In the genomic region with DNA sequence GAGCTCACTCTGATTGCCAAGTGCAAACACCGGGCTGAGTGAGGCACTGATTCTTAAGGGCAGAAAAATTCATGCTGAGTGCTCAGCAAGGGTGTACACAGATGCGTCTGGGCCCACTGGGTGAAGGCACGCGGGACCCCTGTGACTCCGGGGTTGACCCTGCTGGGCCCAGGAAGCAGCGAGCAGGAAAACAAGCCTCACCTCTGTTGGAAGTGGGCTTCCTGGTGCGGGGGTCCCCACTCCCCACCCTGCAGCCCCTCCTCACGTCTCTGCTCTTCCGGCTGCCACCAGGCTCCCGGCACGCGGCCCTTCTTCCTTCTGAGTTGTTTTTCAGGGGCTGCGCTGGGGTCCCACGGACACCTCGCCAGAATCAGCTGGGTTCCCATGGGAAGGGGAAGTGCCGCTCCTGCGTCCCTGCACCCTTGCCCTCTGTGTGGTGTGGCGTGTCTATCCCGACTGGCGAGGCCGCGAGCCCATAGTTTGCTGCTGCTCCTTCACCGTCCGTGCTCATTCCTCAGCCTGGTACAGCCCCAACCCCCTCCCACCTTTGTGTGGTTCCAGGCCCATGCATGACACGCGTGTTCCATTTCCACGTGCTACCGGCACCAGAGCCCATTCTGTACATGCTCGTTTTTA, we compare ENCODE assay signal across 15 cellular contexts.
DNase-seq lines count a peak whose midpoint lies in the region; ATAC-seq, FAIRE-seq and TF ChIP-seq lines count a peak whose summit lies in the region.
"Had no signal": no experiment of that assay in that cellular context is flagged by ENCODE, and none has a peak within 500 bp of the region (broad histone marks: within the 10 kb centered on the region; RNA-seq: fewer than 3 reads in every experiment).

No MANE protein-coding gene starts in this region.

- TF ChIP-seq CTCF in BE2C (IDR thresholded peaks at IDR 0.05; ENCODE audit: low read depth, low read length) (no peak), H9 (conservative IDR thresholded peaks at IDR 0.05) (no peak), H1 (IDR thresholded peaks at IDR 0.05; ENCODE audit: control extremely low read depth in 1 of 3, insufficient read depth in 1 of 3, low read depth in 1 of 3, low read length in 3 of 3) (no peak), neural progenitor cell (IDR thresholded peaks at IDR 0.05) (no peak)

- H4K91ac ChIP-seq in H9 (ENCODE audit: insufficient read length, low read depth, low read length) (no peak overlapping the region), H1 (replicated peaks; ENCODE audit: insufficient read length, low read length) (no peak overlapping the region)

- H2BK15ac ChIP-seq in H9 (ENCODE audit: low read depth, low read length), result no peak overlapping the region
- H2BK15ac ChIP-seq in H1 (ENCODE audit: low read length), result no peak overlapping the region

- H3K79me1 ChIP-seq in H9 (ENCODE audit: insufficient read depth, low read depth, low read length, poor library complexity, severe bottlenecking) (no peaks in the 10 kb centered on the region), H1 (ENCODE audit: low read depth, low read length) (no peaks in the 10 kb centered on the region)

- no peaks in the 10 kb centered on the region for H3K36me3 Mint-ChIP-seq in H9 (ENCODE audit: insufficient read depth in 1 of 3, low read depth in 3 of 3)
- no peaks in the 10 kb centered on the region for H3K36me3 Mint-ChIP-seq in neural progenitor cell
- H3K36me3 Mint-ChIP-seq: immature natural killer cell had no signal

- DNase-seq in BE2C, result peak; percentile 6
- peak; percentile 18 for DNase-seq in H9
- no peak for DNase-seq in H1 (ENCODE audit: low read depth in 1 of 2, low spot score in 2 of 2)
- no peak for DNase-seq in neural progenitor cell (ENCODE audit: low spot score)
- DNase-seq in NCI-H1417 treated with DMSO at 0.1 percent for 48 hours (lab: John Stamatoyannopoulos, UW), result no peak
- DNase-seq in GM12892 (ENCODE audit: insufficient read length), result no peak
- DNase-seq: activated B cell treated with CpG ODN at 0.5 μM for 24 hours; immature natural killer cell; NCI-H1930; NCI-H446; retina; stimulated activated naive CD8-positive, alpha-beta T cell treated with anti-CD3 and anti-CD28 coated beads, Interleukin-15, amount 100 ng/mL, for 72 hours had no signal

- TF ChIP-seq POLR2A in H1 (IDR thresholded peaks at IDR 0.05; ENCODE audit: control extremely low read depth in 1 of 2, low read depth in 2 of 2, low read length in 2 of 2) (no peak), GM12892 (IDR thresholded peaks at IDR 0.05; ENCODE audit: low read depth, low read length) (no peak)

- H3K4me3 ChIP-seq in BE2C (ENCODE audit: low read depth, low read length) (no peak overlapping the region), H1 (ENCODE audit: extremely low read depth in 1 of 4, insufficient read depth in 2 of 4, low read depth in 3 of 4, low read length in 4 of 4) (no peak overlapping the region), neural progenitor cell (no peak overlapping the region)
- H3K4me3 ChIP-seq: breast epithelium had no signal

- H3K27ac Mint-ChIP-seq in H9, result peak overlapping the region in 1 of 3 experiments; percentile 89; a peak in 1 of 7 replicates
- H3K27ac Mint-ChIP-seq in neural progenitor cell, result no peak overlapping the region
- H3K27ac Mint-ChIP-seq: activated B cell treated with CpG ODN at 0.5 μM for 24 hours; immature natural killer cell; stimulated activated naive CD8-positive, alpha-beta T cell treated with anti-CD3 and anti-CD28 coated beads, Interleukin-15, amount 100 ng/mL, for 72 hours had no signal

- H3K4me2 ChIP-seq in H9 (ENCODE audit: insufficient read depth, insufficient read length, low read length), result no peak overlapping the region
- H3K4me2 ChIP-seq in H1 (ENCODE audit: insufficient read depth in 1 of 2, low read depth in 2 of 2, low read length in 2 of 2), result no peak overlapping the region
- H3K4me2 ChIP-seq in neural progenitor cell, result no peak overlapping the region

- H2BK120ac ChIP-seq in H9 (ENCODE audit: low read depth, low read length, poor library complexity, severe bottlenecking), result no peak overlapping the region
- no peak overlapping the region for H2BK120ac ChIP-seq in H1 (replicated peaks; ENCODE audit: low read depth, low read length)

- H3K9me3 Mint-ChIP-seq in H9 (no peaks in the 10 kb centered on the region), neural progenitor cell (no peaks in the 10 kb centered on the region)
- H3K9me3 Mint-ChIP-seq: activated B cell treated with CpG ODN at 0.5 μM for 24 hours; immature natural killer cell; stimulated activated naive CD8-positive, alpha-beta T cell treated with anti-CD3 and anti-CD28 coated beads, Interleukin-15, amount 100 ng/mL, for 72 hours had no signal

- no peak for FAIRE-seq in H1 (lab: Jason Lieb, UNC)
- FAIRE-seq in GM12892 (lab: Jason Lieb, UNC), result no peak

- POLR2A ChIA-PET in H1 (lab: Charles Lee; ENCODE audit: partially characterized antibody), result no interaction called here

- H3K23me2 ChIP-seq in H9 (ENCODE audit: insufficient read length, low read depth, low read length, poor library complexity, severe bottlenecking), result no peaks in the 10 kb centered on the region
- no peaks in the 10 kb centered on the region for H3K23me2 ChIP-seq in H1 (ENCODE audit: low read depth, low read length)

- H4K20me1 ChIP-seq in H9 (ENCODE audit: control insufficient read depth, insufficient read depth, insufficient read length), result no peaks in the 10 kb centered on the region
- H4K20me1 ChIP-seq in H1 (replicated peaks in 1 of 2; ENCODE audit: control insufficient read depth in 1 of 2, insufficient read depth in 2 of 2, low read length in 2 of 2), result no peaks in the 10 kb centered on the region
- H4K20me1 ChIP-seq in neural progenitor cell (ENCODE audit: low read depth), result peaks cover 18% of the 10 kb centered on the region

- H2BK20ac ChIP-seq in H9 (ENCODE audit: low read depth, low read length, poor library complexity, severe bottlenecking) (no peak overlapping the region), H1 (ENCODE audit: low read length) (no peak overlapping the region)

- H3K9ac ChIP-seq in H9 (ENCODE audit: extremely low read depth, insufficient read length, low read length), result no peak overlapping the region
- H3K9ac ChIP-seq in H1 (replicated peaks in 1 of 4; ENCODE audit: extremely low read depth in 1 of 4, low read depth in 3 of 4, low read length in 3 of 4), result no peak overlapping the region
- no peak overlapping the region for H3K9ac ChIP-seq in neural progenitor cell

- H3K79me2 ChIP-seq in H9 (ENCODE audit: insufficient read depth, low read length), result no peaks in the 10 kb centered on the region
- H3K79me2 ChIP-seq in H1 (ENCODE audit: control insufficient read depth in 1 of 2, insufficient read depth in 2 of 2, low read length in 2 of 2), result no peaks in the 10 kb centered on the region
- H3K79me2 ChIP-seq in neural progenitor cell (ENCODE audit: low read depth), result no peaks in the 10 kb centered on the region

- WGBS in H9 (ENCODE audit: extremely low coverage, insufficient read length, low lambda C conversion rate), result no CpG with 5 or more reads among the region's 29 CpGs
- 86% methylated on average over 27 of the region's 29 CpGs; no CpG with 5 or more reads in 1 of the 2 experiments for WGBS in H1 (ENCODE audit: extremely low coverage in 1 of 2, insufficient coverage in 1 of 2, insufficient read length in 1 of 2, insufficient replicate concordance in 2 of 2, low coverage in 1 of 2, low lambda C conversion rate in 2 of 2, missing lambda C conversion rate in 1 of 2), 2 experiments

- H4K8ac ChIP-seq in H9 (replicated peaks; ENCODE audit: insufficient read length, low read depth, low read length), result no peak overlapping the region
- H4K8ac ChIP-seq in H1 (ENCODE audit: extremely low read depth, insufficient read depth, low read length), result no peak overlapping the region

- CTCF ChIA-PET in H1 (lab: Charles Lee; ENCODE audit: partially characterized antibody), result interaction anchor here (0.8 to 0.9 kb wide), 2 partner anchors 85 to 93 kb away, joined by 3 to 4 read pairs; no protein-coding TSS in a partner anchor

- H2BK5ac ChIP-seq in H9 (ENCODE audit: insufficient read length, low read length), result no peak overlapping the region
- H2BK5ac ChIP-seq in H1 (ENCODE audit: low read depth, low read length), result no peak overlapping the region

- no peak overlapping the region for H3K14ac ChIP-seq in H9 (ENCODE audit: insufficient read depth, low read length)
- no peak overlapping the region for H3K14ac ChIP-seq in H1 (ENCODE audit: insufficient read length)

- H3T11ph ChIP-seq in H9 (ENCODE audit: low read length), result no peak overlapping the region

- H3K4me3 Mint-ChIP-seq in H9, result no peak overlapping the region
- H3K4me3 Mint-ChIP-seq in neural progenitor cell, result peak overlapping the region; percentile 13
- H3K4me3 Mint-ChIP-seq: activated B cell treated with CpG ODN at 0.5 μM for 24 hours; immature natural killer cell; stimulated activated naive CD8-positive, alpha-beta T cell treated with anti-CD3 and anti-CD28 coated beads, Interleukin-15, amount 100 ng/mL, for 72 hours had no signal

- H3K27me3 ChIP-seq in BE2C (peaks cover 91% of the 10 kb centered on the region), H9 (ENCODE audit: insufficient read depth, low read length) (no peaks in the 10 kb centered on the region), H1 (replicated peaks in 1 of 4; ENCODE audit: control insufficient read depth in 3 of 4, extremely low read depth in 1 of 4, insufficient read depth in 3 of 4, low read length in 3 of 4) (no peaks in the 10 kb centered on the region), neural progenitor cell (peaks cover 11% of the 10 kb centered on the region)

- TF ChIP-seq EP300 in H1 (IDR thresholded peaks at IDR 0.05; ENCODE audit: borderline replicate concordance in 1 of 2, low read depth in 2 of 2, low read length in 2 of 2), result no peak

- H3K4me1 ChIP-seq in BE2C (no peaks in the 10 kb centered on the region), H9 (ENCODE audit: insufficient read depth, low read length) (no peaks in the 10 kb centered on the region), H1 (replicated peaks in 1 of 4; ENCODE audit: control insufficient read depth in 3 of 4, insufficient read depth in 4 of 4, low read length in 3 of 4) (no peaks in the 10 kb centered on the region; a peak in 1 of 7 replicates), neural progenitor cell (no peaks in the 10 kb centered on the region)
- H3K4me1 ChIP-seq: breast epithelium had no signal

- H3K23ac ChIP-seq in H9 (ENCODE audit: insufficient read length, low read depth, low read length) (no peak overlapping the region), H1 (ENCODE audit: insufficient read length) (no peak overlapping the region)

- H3K4me1 Mint-ChIP-seq in H9 (peaks cover 2 to 3% of the 10 kb centered on the region in 2 experiments; a peak in 3 of 4 replicates), neural progenitor cell (no peaks in the 10 kb centered on the region)
- H3K4me1 Mint-ChIP-seq: activated B cell treated with CpG ODN at 0.5 μM for 24 hours, immature natural killer cell had no signal

- H3K18ac ChIP-seq in H9 (ENCODE audit: insufficient read length, low read depth, low read length) (no peak overlapping the region), H1 (ENCODE audit: extremely low read depth, low read length) (no peak overlapping the region)

- H3K9me3 ChIP-seq in BE2C (no peaks in the 10 kb centered on the region), H9 (ENCODE audit: control insufficient read depth, low read depth, low read length) (no peaks in the 10 kb centered on the region), H1 (ENCODE audit: insufficient read depth in 2 of 2, low read depth in 1 of 2, low read length in 1 of 2) (no peaks in the 10 kb centered on the region), neural progenitor cell (ENCODE audit: low read depth) (no peaks in the 10 kb centered on the region)
- H3K9me3 ChIP-seq: breast epithelium, Caco-2 had no signal

- H4K5ac ChIP-seq in H9 (ENCODE audit: insufficient read length, low read depth, low read length) (no peak overlapping the region), H1 (ENCODE audit: insufficient read length, low read depth, low read length) (no peak overlapping the region)

- ATAC-seq in GM18873 (IDR thresholded peaks at IDR 0.05; ENCODE audit: low FRiP score, unreplicated experiment), result no peak
- ATAC-seq: stimulated activated naive CD8-positive, alpha-beta T cell treated with anti-CD3 and anti-CD28 coated beads, Interleukin-15, amount 100 ng/mL, for 72 hours had no signal

- H3K56ac ChIP-seq in H9 (ENCODE audit: insufficient read length, low read depth, low read length) (no peak overlapping the region), H1 (replicated peaks; ENCODE audit: insufficient read length, low read depth, low read length) (no peak overlapping the region)

- H3F3A ChIP-seq in neural progenitor cell (ENCODE audit: low read depth), result no peaks in the 10 kb centered on the region

- H2AK5ac ChIP-seq in H9 (ENCODE audit: insufficient read length, low read length) (no peak overlapping the region), H1 (ENCODE audit: low read depth, low read length) (no peak overlapping the region)

- no peak overlapping the region for H3K27ac ChIP-seq in H9 (ENCODE audit: insufficient read length, low read depth, low read length)
- no peak overlapping the region for H3K27ac ChIP-seq in H1 (ENCODE audit: low read depth, low read length)
- H3K27ac ChIP-seq in neural progenitor cell, result no peak overlapping the region
- H3K27ac ChIP-seq: breast epithelium had no signal

- H2AFZ ChIP-seq in H9 (ENCODE audit: low read length), result no peak overlapping the region
- no peak overlapping the region for H2AFZ ChIP-seq in H1 (ENCODE audit: low read length)
- no peak overlapping the region for H2AFZ ChIP-seq in neural progenitor cell (replicated peaks)

- H3K27me3 Mint-ChIP-seq in H9 (ENCODE audit: low read depth) (peaks cover 7% of the 10 kb centered on the region), neural progenitor cell (ENCODE audit: insufficient read depth, low read depth) (peaks cover 16% of the 10 kb centered on the region)

- TF ChIP-seq RAD21 in H1 (IDR thresholded peaks at IDR 0.05 in 1 of 2, conservative IDR thresholded peaks at IDR 0.05 in 1 of 2; ENCODE audit: low read depth in 2 of 2, low read length in 2 of 2), result no peak

- H3K36me3 ChIP-seq in BE2C (no peaks in the 10 kb centered on the region), H1 (ENCODE audit: control insufficient read depth in 2 of 4, insufficient read depth in 4 of 4, low read length in 3 of 4) (no peaks in the 10 kb centered on the region), neural progenitor cell (no peaks in the 10 kb centered on the region)
- H3K36me3 ChIP-seq: breast epithelium had no signal

- no peak overlapping the region for H2BK12ac ChIP-seq in H9 (ENCODE audit: insufficient read length, low read depth, low read length)
- H2BK12ac ChIP-seq in H1 (ENCODE audit: low read depth, low read length), result 0 out of 2 replicates have a peak overlapping the region, but pooled peaks have one; percentile 27

- H3K4ac ChIP-seq in H9 (ENCODE audit: low read depth, low read length) (no peak overlapping the region), H1 (replicated peaks; ENCODE audit: insufficient read length, low read depth, low read length) (no peak overlapping the region)

Comparison
In these comparisons a context has a peak if more than half of its experiments do, and no peak if none do; other contexts are left out.
1. DNase-seq: peak in BE2C (single experiment) and H9 (single experiment); none in H1 (0 of 2), neural progenitor cell (single experiment), NCI-H1417 treated with DMSO at 0.1 percent for 48 hours (single experiment) and GM12892 (single experiment).